8 cellular contexts compared by ENCODE assay signal in genomic region chr1:1471389-1472045, GRCh38. TPM values are rescaled to one million over a fixed set of nuclear protein-coding genes. Genes with fewer than 3 reads are reported as not detected.
A peak's percentile ranks its signal among the peaks of the same experiment; 100 is the strongest.
DNase-seq lines count a peak whose midpoint lies in the region; ATAC-seq, FAIRE-seq and TF ChIP-seq lines count a peak whose summit lies in the region.

TSS of gene ATAD3B (plus strand) at chr1:1471765. CDS start at chr1:1471885, 120 bp downstream.

- H3K27me3 Mint-ChIP-seq in WTC11 (ENCODE audit: low read depth): no peaks in the 10 kb centered on the region

- H3K36me3 ChIP-seq in bronchial epithelial cell (ENCODE audit: control insufficient read depth, insufficient read depth, low read length) (no peaks in the 10 kb centered on the region), small intestine (ENCODE audit: control insufficient read depth in 2 of 2, insufficient read depth in 2 of 2, low read length in 2 of 2) (no peaks in the 10 kb centered on the region)

- POLR2A ChIA-PET in AG04450 (lab: Yijun Ruan, JAX) (no interaction called here), WTC11 (lab: Charles Lee) (no interaction called here)

- H3K27ac ChIP-seq in AG04450 (ENCODE audit: low read depth, low read length) (peak within 1 kb of the TSS; percentile 47), small intestine (ENCODE audit: low read depth in 1 of 2, low read length in 1 of 2) (peak within 1 kb of the TSS in 1 of 2 donors; percentile 88)

- no peaks in the 10 kb centered on the region; the same call in 1 of the 2 replicates for H3K9me3 ChIP-seq in AG04450 (ENCODE audit: control insufficient read depth, insufficient read depth, low read length)
- no peaks in the 10 kb centered on the region for H3K9me3 ChIP-seq in small intestine (ENCODE audit: control insufficient read depth, low read depth)

- peaks cover 9% of the 10 kb centered on the region; the same call in 1 of the 2 replicates for H3K4me1 Mint-ChIP-seq in WTC11

- H3K27me3 ChIP-seq in AG04450 (ENCODE audit: control insufficient read depth, insufficient read depth, low read length): no peaks in the 10 kb centered on the region
- no peaks in the 10 kb centered on the region for H3K27me3 ChIP-seq in bronchial epithelial cell (ENCODE audit: control insufficient read depth, insufficient read depth, low read length)
- H3K27me3 ChIP-seq in small intestine (ENCODE audit: control insufficient read depth in 2 of 2, insufficient read depth in 2 of 2, low read length in 2 of 2): no peaks in the 10 kb centered on the region

- peak within 1 kb of the TSS; percentile 99 for H3K27ac Mint-ChIP-seq in WTC11

- H3K4me3 Mint-ChIP-seq in WTC11: peak within 1 kb of the TSS; percentile 95

- TF ChIP-seq CTCF in AG04450 (IDR thresholded peaks at IDR 0.05; ENCODE audit: low read depth, low read length) (no peak), WTC11 (IDR thresholded peaks at IDR 0.05) (no peak), bronchial epithelial cell (IDR thresholded peaks at IDR 0.05; ENCODE audit: insufficient read depth, low read length, severe bottlenecking) (no peak)

- no peak for FAIRE-seq in bronchial epithelial cell (lab: Jason Lieb, UNC)
- FAIRE-seq in small intestine (lab: Jason Lieb, UNC): no peak

- CTCF ChIA-PET in AG04450 (lab: Charles Lee) (no interaction called here), WTC11 (lab: Charles Lee) (no interaction called here)

- H3K9me3 Mint-ChIP-seq in WTC11: no peaks in the 10 kb centered on the region

- WGBS in small intestine, 3 donors: 0 to 1% (median 1%) methylated on average over 44 to 87 of the region's 87 CpGs

- H3K4me3 ChIP-seq in AG04450 (ENCODE audit: low read depth, low read length): peak within 1 kb of the TSS; percentile 77
- H3K4me3 ChIP-seq in bronchial epithelial cell (ENCODE audit: low read depth, low read length): peak within 1 kb of the TSS; percentile 81
- peak within 1 kb of the TSS; percentile 72 to 86 for H3K4me3 ChIP-seq in small intestine (ENCODE audit: low read depth in 1 of 2, low read length in 2 of 2)

- no peaks in the 10 kb centered on the region for H3K4me1 ChIP-seq in small intestine (ENCODE audit: control insufficient read depth in 2 of 2, insufficient read depth in 1 of 2, low read depth in 1 of 2, low read length in 1 of 2)

- H3K36me3 Mint-ChIP-seq in WTC11: no peaks in the 10 kb centered on the region

- peak; percentile 69 for DNase-seq in AG04450 (ENCODE audit: low read depth, low spot score)
- DNase-seq in NCI-H226: peak; percentile 91
- peak; percentile 96 for DNase-seq in WTC11 (ENCODE audit: low spot score)
- DNase-seq in bronchial epithelial cell (ENCODE audit: low read depth): peak; percentile 78
- peak; percentile 98 for DNase-seq in iPS-NIHi11 (ENCODE audit: low spot score)
- DNase-seq in small intestine: peak; percentile 94

- ATAC-seq in GM18907 (IDR thresholded peaks at IDR 0.05; ENCODE audit: unreplicated experiment) (peak; percentile 80), HG03159 (IDR thresholded peaks at IDR 0.05; ENCODE audit: unreplicated experiment) (peak; percentile 89), WTC11 (peak; percentile 84)

TF ChIP-seq in WTC11, 78 proteins besides CTCF, POLR2A, EP300 and RAD21 (continues in another document):
- TF ChIP-seq SP1 (CRISPR knock-in tag; conservative IDR thresholded peaks at IDR 0.05) (peak; percentile 96), CREB1 (CRISPR knock-in tag; IDR thresholded peaks at IDR 0.05) (peak; percentile 75; the same call in 1 of the 2 replicates), JAZF1 (CRISPR knock-in tag; IDR thresholded peaks at IDR 0.05) (no peak), NR3C1 (CRISPR knock-in tag; conservative IDR thresholded peaks at IDR 0.05; ENCODE audit: low read depth) (no peak), NR2C2 (CRISPR knock-in tag; IDR thresholded peaks at IDR 0.05) (no peak), ETV6 (CRISPR knock-in tag; IDR thresholded peaks at IDR 0.05) (peak; percentile 72; the same call in 1 of the 2 replicates), CREM (CRISPR knock-in tag; IDR thresholded peaks at IDR 0.05) (peak; percentile 97), GABPB1 (CRISPR knock-in tag; IDR thresholded peaks at IDR 0.05) (no peak), ZNF219 (CRISPR knock-in tag; IDR thresholded peaks at IDR 0.05; ENCODE audit: borderline replicate concordance) (no peak), E2F1 (CRISPR knock-in tag; IDR thresholded peaks at IDR 0.05) (peak; percentile 36; the same call in 1 of the 2 replicates), ZNF138 (CRISPR knock-in tag; conservative IDR thresholded peaks at IDR 0.05) (no peak), ZNF512 (CRISPR knock-in tag; IDR thresholded peaks at IDR 0.05; ENCODE audit: borderline replicate concordance) (no peak)
- TF ChIP-seq, protein P1, sequence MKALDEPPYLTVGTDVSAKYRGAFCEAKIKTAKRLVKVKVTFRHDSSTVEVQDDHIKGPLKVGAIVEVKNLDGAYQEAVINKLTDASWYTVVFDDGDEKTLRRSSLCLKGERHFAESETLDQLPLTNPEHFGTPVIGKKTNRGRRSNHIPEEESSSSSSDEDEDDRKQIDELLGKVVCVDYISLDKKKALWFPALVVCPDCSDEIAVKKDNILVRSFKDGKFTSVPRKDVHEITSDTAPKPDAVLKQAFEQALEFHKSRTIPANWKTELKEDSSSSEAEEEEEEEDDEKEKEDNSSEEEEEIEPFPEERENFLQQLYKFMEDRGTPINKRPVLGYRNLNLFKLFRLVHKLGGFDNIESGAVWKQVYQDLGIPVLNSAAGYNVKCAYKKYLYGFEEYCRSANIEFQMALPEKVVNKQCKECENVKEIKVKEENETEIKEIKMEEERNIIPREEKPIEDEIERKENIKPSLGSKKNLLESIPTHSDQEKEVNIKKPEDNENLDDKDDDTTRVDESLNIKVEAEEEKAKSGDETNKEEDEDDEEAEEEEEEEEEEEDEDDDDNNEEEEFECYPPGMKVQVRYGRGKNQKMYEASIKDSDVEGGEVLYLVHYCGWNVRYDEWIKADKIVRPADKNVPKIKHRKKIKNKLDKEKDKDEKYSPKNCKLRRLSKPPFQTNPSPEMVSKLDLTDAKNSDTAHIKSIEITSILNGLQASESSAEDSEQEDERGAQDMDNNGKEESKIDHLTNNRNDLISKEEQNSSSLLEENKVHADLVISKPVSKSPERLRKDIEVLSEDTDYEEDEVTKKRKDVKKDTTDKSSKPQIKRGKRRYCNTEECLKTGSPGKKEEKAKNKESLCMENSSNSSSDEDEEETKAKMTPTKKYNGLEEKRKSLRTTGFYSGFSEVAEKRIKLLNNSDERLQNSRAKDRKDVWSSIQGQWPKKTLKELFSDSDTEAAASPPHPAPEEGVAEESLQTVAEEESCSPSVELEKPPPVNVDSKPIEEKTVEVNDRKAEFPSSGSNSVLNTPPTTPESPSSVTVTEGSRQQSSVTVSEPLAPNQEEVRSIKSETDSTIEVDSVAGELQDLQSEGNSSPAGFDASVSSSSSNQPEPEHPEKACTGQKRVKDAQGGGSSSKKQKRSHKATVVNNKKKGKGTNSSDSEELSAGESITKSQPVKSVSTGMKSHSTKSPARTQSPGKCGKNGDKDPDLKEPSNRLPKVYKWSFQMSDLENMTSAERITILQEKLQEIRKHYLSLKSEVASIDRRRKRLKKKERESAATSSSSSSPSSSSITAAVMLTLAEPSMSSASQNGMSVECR (CRISPR knock-in tag; IDR thresholded peaks at IDR 0.05; ENCODE audit: borderline replicate concordance): peak; percentile 80; the same call in 1 of the 2 replicates
- TF ChIP-seq, protein P2, sequence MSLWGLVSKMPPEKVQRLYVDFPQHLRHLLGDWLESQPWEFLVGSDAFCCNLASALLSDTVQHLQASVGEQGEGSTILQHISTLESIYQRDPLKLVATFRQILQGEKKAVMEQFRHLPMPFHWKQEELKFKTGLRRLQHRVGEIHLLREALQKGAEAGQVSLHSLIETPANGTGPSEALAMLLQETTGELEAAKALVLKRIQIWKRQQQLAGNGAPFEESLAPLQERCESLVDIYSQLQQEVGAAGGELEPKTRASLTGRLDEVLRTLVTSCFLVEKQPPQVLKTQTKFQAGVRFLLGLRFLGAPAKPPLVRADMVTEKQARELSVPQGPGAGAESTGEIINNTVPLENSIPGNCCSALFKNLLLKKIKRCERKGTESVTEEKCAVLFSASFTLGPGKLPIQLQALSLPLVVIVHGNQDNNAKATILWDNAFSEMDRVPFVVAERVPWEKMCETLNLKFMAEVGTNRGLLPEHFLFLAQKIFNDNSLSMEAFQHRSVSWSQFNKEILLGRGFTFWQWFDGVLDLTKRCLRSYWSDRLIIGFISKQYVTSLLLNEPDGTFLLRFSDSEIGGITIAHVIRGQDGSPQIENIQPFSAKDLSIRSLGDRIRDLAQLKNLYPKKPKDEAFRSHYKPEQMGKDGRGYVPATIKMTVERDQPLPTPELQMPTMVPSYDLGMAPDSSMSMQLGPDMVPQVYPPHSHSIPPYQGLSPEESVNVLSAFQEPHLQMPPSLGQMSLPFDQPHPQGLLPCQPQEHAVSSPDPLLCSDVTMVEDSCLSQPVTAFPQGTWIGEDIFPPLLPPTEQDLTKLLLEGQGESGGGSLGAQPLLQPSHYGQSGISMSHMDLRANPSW (CRISPR knock-in tag; conservative IDR thresholded peaks at IDR 0.05; ENCODE audit: low read depth): no peak

RNA-seq across cellular contexts. Expression of gene ATAD3B, which starts in this region (rescaled TPM):
- polyA plus RNA-seq in AG04450 (2011; rRNA removed): 7.7 and 10.2 TPM in 2 replicates
- 14.6 and 18.8 TPM in 2 replicates for polyA minus RNA-seq in AG04450 (2011; rRNA and poly(A)+ RNA removed)
- total RNA-seq in WTC11 (2021): 47.9 to 63.6 TPM (median 48.5 TPM) in 3 replicates
- total RNA-seq in bronchial epithelial cell: 19.2 and 24.7 TPM in 2 replicates
- polyA plus RNA-seq in small intestine: 10 to 100 TPM; 17.4 to 34.5 (median 21.3) TPM
